8 cellular contexts compared by ENCODE assay signal in genomic region chr4:55345980-55346850, GRCh38. TPM values are rescaled to one million over a fixed set of nuclear protein-coding genes. Genes with fewer than 3 reads are reported as not detected.
A peak's percentile ranks its signal among the peaks of the same experiment; 100 is the strongest.
DNase-seq lines count a peak whose midpoint lies in the region; ATAC-seq and TF ChIP-seq lines count a peak whose summit lies in the region.

Gene SRD5A3, plus strand, starts transcription at chr4:55346242. Its CDS starts 95 bp downstream, at chr4:55346337.

- H3K27ac ChIP-seq in colonic mucosa: peak within 1 kb of the TSS; percentile 97

- peak within 1 kb of the TSS; percentile 78 to 83 for H3K9ac ChIP-seq in colonic mucosa (ENCODE audit: low read depth in 2 of 2, low read length in 2 of 2)

- TF ChIP-seq CTCF in BJ (IDR thresholded peaks at IDR 0.05; ENCODE audit: insufficient read depth, low read depth, low read length): peak; percentile 65
- TF ChIP-seq CTCF in colonic mucosa (IDR thresholded peaks at IDR 0.05): peak; percentile 96

- no peaks in the 10 kb centered on the region for H3K36me3 ChIP-seq in BJ (ENCODE audit: control insufficient read depth, insufficient read depth, low read length)
- no peaks in the 10 kb centered on the region for H3K36me3 ChIP-seq in colonic mucosa

- peak within 1 kb of the TSS; percentile 74 for H3K4me3 ChIP-seq in BJ (ENCODE audit: low read depth, low read length)
- H3K4me3 ChIP-seq in colonic mucosa: peak within 1 kb of the TSS; percentile 73

- intact Hi-C loops in colonic mucosa (cut with DNase I): loop anchor here (5.0 to 10.0 kb wide), 3 partner anchors 51 to 289 kb away; partner anchors contain the start of genes NMU and TMEM165

- ATAC-seq in GM19025 (IDR thresholded peaks at IDR 0.05; ENCODE audit: low read depth, unreplicated experiment) (peak; percentile 91), HG03196 (IDR thresholded peaks at IDR 0.05; ENCODE audit: unreplicated experiment) (peak; percentile 95)

- CTCF ChIA-PET in BJ (lab: Yijun Ruan, JAX): interaction anchor here (0.5 to 3.9 kb wide), 40 partner anchors 9 to 1027 kb away, joined by 3 to 17 read pairs (median 4); no protein-coding TSS in a partner anchor

- no peaks in the 10 kb centered on the region for H3K4me1 ChIP-seq in colonic mucosa

- DNase-seq in BJ (ENCODE audit: low read depth) (no peak), NCI-H460 (ENCODE audit: extremely low read depth, low read depth) (peak; percentile 75), colonic mucosa (peak; percentile 89), left kidney (ENCODE audit: low read depth, low spot score) (peak; percentile 95)
- DNase-seq in activated CD4-positive, alpha-beta T cell treated with anti-CD3 and anti-CD28 coated beads for 4 hours: peak; percentile 75 to 80
- DNase-seq in stimulated activated CD4-positive, alpha-beta T cell treated with anti-CD3 and anti-CD28 coated beads, Interleukin-2, amount 100 ng/mL, for 4 hours (ENCODE audit: low read depth): peak; percentile 58

- POLR2A ChIA-PET in BJ (lab: Charles Lee): interaction anchor here (0.5 to 0.9 kb wide), 4 partner anchors 23 to 199 kb away, joined by 3 to 5 read pairs (median 4); partner anchors contain the start of gene TMEM165

- H3K27me3 ChIP-seq in BJ (ENCODE audit: control insufficient read depth, insufficient read depth, low read length) (0 out of 2 replicates have a peak, but pooled peaks cover 2% of the 10 kb centered on the region), colonic mucosa (no peaks in the 10 kb centered on the region)

- H3K9me3 ChIP-seq in colonic mucosa: no peaks in the 10 kb centered on the region

RNA-seq across cellular contexts. Expression of gene SRD5A3, which starts in this region (rescaled TPM):
- polyA plus RNA-seq in BJ (2011; rRNA removed): 15.2 and 24.0 TPM in 2 replicates
- 9.5 and 10.2 TPM in 2 replicates for polyA minus RNA-seq in BJ (2011; rRNA and poly(A)+ RNA removed)
- 14.3 and 16.5 TPM in 2 replicates for total RNA-seq in NCI-H460 (2014; rRNA removed; shearing (Covaris generic))
- polyA plus RNA-seq in NCI-H460 (2014; cell fraction: nucleus; rRNA removed): 4.0 and 4.7 TPM in 2 replicates
- 10 to 100 TPM; 18.8 to 22.2 TPM for total RNA-seq in colonic mucosa
